Comparison of ENCODE assay signal across 33 cellular contexts in genomic region chr2:182384860-182385259, GRCh38. TPM values are rescaled to one million over a fixed set of nuclear protein-coding genes. Genes with fewer than 3 reads are reported as not detected.
"Had no signal": no experiment of that assay in that cellular context is flagged by ENCODE, and none has a peak within 500 bp of the region (broad histone marks: within the 10 kb centered on the region; RNA-seq: fewer than 3 reads in every experiment).

No MANE protein-coding gene starts in this region.

- H3K27ac ChIP-seq: adrenal gland, body of pancreas, brain microvascular endothelial cell, breast epithelium, VCaP had no signal

- H3K9me3 ChIP-seq: adrenal gland had no signal

- ATAC-seq: activated CD8-positive, alpha-beta T cell treated with anti-CD3 and anti-CD28 coated beads for 36 hours; activated naive CD4-positive, alpha-beta T cell treated with anti-CD3 and anti-CD28 coated beads, Interleukin-2, amount 50 U/mL, for 72 hours; activated T-cell treated with anti-CD3 and anti-CD28 coated beads, Interleukin-2, amount 50 U/mL, for 4 hours; activated T-cell treated with anti-CD3 and anti-CD28 coated beads, Interleukin-2, amount 50 U/mL, for 72 hours; activated T-helper 17 cell treated with anti-CD3 and anti-CD28 coated beads, Interleukin-2, amount 50 U/mL, for 72 hours; body of pancreas had no signal

- H3K4me3 ChIP-seq: adrenal gland, body of pancreas, breast epithelium had no signal

- DNase-seq: activated B cell treated with CpG ODN at 0.5 μM for 24 hours; activated CD4-positive, alpha-beta memory T cell treated with anti-CD3 and anti-CD28 coated beads for 36 hours; activated CD4-positive, alpha-beta T cell treated with anti-CD3 and anti-CD28 coated beads for 4 hours; activated CD4-positive, alpha-beta T cell treated with anti-CD3 and anti-CD28 coated beads, Interleukin-2, amount 10 ng/mL, durations not matched to agents 24 days and 14 days; activated CD4-positive, alpha-beta T cell treated with anti-CD3 and anti-CD28 coated beads, Interleukin-2, amount 50 U/mL, for 1 hour; activated CD4-positive, alpha-beta T cell treated with anti-CD3 and anti-CD28 coated beads, Interleukin-2, amount 50 U/mL, for 4 hours; activated CD4-positive, CD25-positive, alpha-beta regulatory T cell treated with anti-CD3 and anti-CD28 coated beads, Interleukin-2, amount 50 U/mL, for 72 hours; activated CD8-positive, alpha-beta memory T cell treated with anti-CD3 and anti-CD28 coated beads, Interleukin-2, amount 50 U/mL, for 4 hours; activated CD8-positive, alpha-beta T cell treated with anti-CD3 and anti-CD28 coated beads for 36 hours; activated effector memory CD4-positive, alpha-beta T cell treated with anti-CD3 and anti-CD28 coated beads, Interleukin-2, amount 50 U/mL, for 16 hours; activated gamma-delta T cell treated with Interleukin-2 at 50 U/mL for 16 hours; activated naive CD4-positive, alpha-beta T cell; activated naive CD4-positive, alpha-beta T cell treated with anti-CD3 and anti-CD28 coated beads for 36 hours; activated naive CD4-positive, alpha-beta T cell treated with anti-CD3 and anti-CD28 coated beads, Interleukin-2, amount 50 U/mL, for 16 hours; activated naive CD8-positive, alpha-beta T cell treated with anti-CD3 and anti-CD28 coated beads for 36 hours; activated T-cell treated with anti-CD3 and anti-CD28 coated beads for 4 hours; activated T-cell treated with anti-CD3 and anti-CD28 coated beads, Interleukin-2, amount 50 U/mL, for 1 hour; activated T-cell treated with anti-CD3 and anti-CD28 coated beads, Interleukin-2, amount 50 U/mL, for 4 hours; activated T-cell treated with anti-CD3 and anti-CD28 coated beads, Interleukin-2, amount 50 U/mL, for 72 hours; adrenal gland; amniotic stem cell; aorta; body of pancreas; brain microvascular endothelial cell; central memory CD4-positive, alpha-beta T cell; T-helper 2 cell; T-helper 9 cell had no signal

- H3K36me3 ChIP-seq: adrenal gland, brain microvascular endothelial cell, breast epithelium had no signal

- H3K27me3 ChIP-seq: adrenal gland, body of pancreas, brain microvascular endothelial cell, breast epithelium had no signal

- H3K4me1 ChIP-seq: adrenal gland, breast epithelium had no signal

RNA-seq across cellular contexts. Expression of gene PDE1A, which starts 42.0 kb away (rescaled TPM):
- total RNA-seq: activated B cell treated with CpG ODN at 0.5 μM for 24 hours; activated CD4-positive, alpha-beta memory T cell treated with anti-CD3 and anti-CD28 coated beads for 36 hours; activated CD4-positive, alpha-beta T cell treated with anti-CD3 and anti-CD28 coated beads, Interleukin-2, amount 10 ng/mL, durations not matched to agents 24 days and 14 days; activated CD8-positive, alpha-beta memory T cell treated with anti-CD3 and anti-CD28 coated beads for 36 hours; activated CD8-positive, alpha-beta T cell treated with anti-CD3 and anti-CD28 coated beads for 36 hours; activated naive CD4-positive, alpha-beta T cell treated with anti-CD3 and anti-CD28 coated beads for 36 hours; activated naive CD4-positive, alpha-beta T cell treated with anti-CD3 and anti-CD28 coated beads, Interleukin-2, amount 50 U/mL, for 72 hours; activated naive CD8-positive, alpha-beta T cell treated with anti-CD3 and anti-CD28 coated beads for 36 hours; activated T-cell treated with anti-CD3 and anti-CD28 coated beads, Interleukin-2, amount 50 U/mL, for 4 hours; activated T-cell treated with anti-CD3 and anti-CD28 coated beads, Interleukin-2, amount 50 U/mL, for 72 hours; activated T-helper 1 cell treated with anti-CD3 and anti-CD28 coated beads, Interleukin-12 subunit alpha, Interleukin-12 subunit beta, Interleukin-2, Interleukin-4 antibody, amounts not matched to agents 30 ng/mL and 10 ng/mL and 1 ng/mL, durations not matched to agents 14 hours and 24 hours and 36 hours; activated T-helper 17 cell treated with anti-CD3 and anti-CD28 coated beads, Interleukin-2, amount 50 U/mL, for 72 hours had no signal
